ENCODE assay signal across 8 cellular contexts in the genomic region with DNA sequence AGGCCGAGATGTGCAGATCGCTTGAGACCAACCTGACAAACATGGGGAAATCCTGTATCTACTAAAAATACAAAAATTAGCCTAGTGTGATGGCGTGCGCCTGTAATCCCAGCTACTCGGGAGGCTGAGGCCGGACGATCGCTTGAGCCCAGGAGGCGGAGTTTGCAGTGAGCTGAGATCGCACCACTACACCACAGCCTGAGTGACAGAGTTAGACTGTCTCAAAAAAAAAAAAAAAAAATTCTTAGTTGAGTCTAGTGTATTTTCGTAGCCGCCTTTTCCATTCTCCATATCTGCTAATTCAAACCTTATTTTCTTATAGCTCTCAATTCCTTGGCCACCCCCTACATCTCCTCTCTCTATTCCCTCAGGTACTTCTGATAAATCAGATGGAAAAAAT. TPM values are rescaled to one million over a fixed set of nuclear protein-coding genes. Genes with fewer than 3 reads are reported as not detected.
DNase-seq lines count a peak whose midpoint lies in the region; ATAC-seq and TF ChIP-seq lines count a peak whose summit lies in the region.

No MANE protein-coding gene starts in this region.

- H3K4me3 ChIP-seq in CD4-positive, CD25-positive, alpha-beta regulatory T cell (ENCODE audit: low read depth, low read length) = peak overlapping the region; percentile 90
- H3K4me3 ChIP-seq in MM.1S (ENCODE audit: low read length) (peak overlapping the region; percentile 83), gastroesophageal sphincter (peak overlapping the region; percentile 73 to 93), gastrocnemius medialis (peak overlapping the region; percentile 81 to 95 (median 90))

- 21 to 57% methylated on average over 2 to 12 of the region's 12 CpGs for WGBS in gastroesophageal sphincter (ENCODE audit: low coverage in 1 of 2), 2 donors

- peaks cover 3% of the 10 kb centered on the region for H3K36me3 ChIP-seq in CD4-positive, CD25-positive, alpha-beta regulatory T cell (ENCODE audit: control insufficient read depth, insufficient read depth, low read length)
- H3K36me3 ChIP-seq in MM.1S (replicated peaks; ENCODE audit: insufficient read depth, low read length) (peaks cover 4% of the 10 kb centered on the region; the same call in 1 of the 2 replicates), gastroesophageal sphincter (peaks cover 0 to 2% of the 10 kb centered on the region in 2 donors), gastrocnemius medialis (peaks cover 0 to 2% of the 10 kb centered on the region in 2 donors)

- H3K9me3 Mint-ChIP-seq in CD4-positive, CD25-positive, alpha-beta regulatory T cell = no peaks in the 10 kb centered on the region
- H3K9me3 Mint-ChIP-seq in activated T-cell treated with anti-CD3 and anti-CD28 coated beads, Interleukin-2, amount 50 U/mL, for 72 hours = no peaks in the 10 kb centered on the region

- in situ Hi-C loops in gastrocnemius medialis (cut with MboI; ENCODE audit: low sequenced_read_pairs in 4 of 4) = loop anchor here in 3 of 4 donors (5.0 to 25.0 kb wide), 3 partner anchors 72 to 517 kb away; a partner anchor contains a TSS

- no peak for TF ChIP-seq EP300 in gastroesophageal sphincter (IDR thresholded peaks at IDR 0.05)

- peak overlapping the region; percentile 48 for H3K4me2 ChIP-seq in MM.1S (ENCODE audit: low read depth, low read length)

- peaks cover 25% of the 10 kb centered on the region; the same call in 1 of the 2 replicates for H4K20me1 ChIP-seq in MM.1S (ENCODE audit: insufficient read depth, low read length)

- TF ChIP-seq CTCF in MM.1S (IDR thresholded peaks at IDR 0.05; ENCODE audit: low read length) (no peak), gastroesophageal sphincter (IDR thresholded peaks at IDR 0.05) (no peak), gastrocnemius medialis (IDR thresholded peaks at IDR 0.05 in 4 of 5, conservative IDR thresholded peaks at IDR 0.05 in 1 of 5) (no peak)

- H3K9me3 ChIP-seq in CD4-positive, CD25-positive, alpha-beta regulatory T cell (ENCODE audit: control insufficient read depth in 2 of 2, low read length in 2 of 2) = no peaks in the 10 kb centered on the region
- H3K9me3 ChIP-seq in MM.1S (replicated peaks; ENCODE audit: insufficient read depth, low read length) (no peaks in the 10 kb centered on the region), gastroesophageal sphincter (no peaks in the 10 kb centered on the region), gastrocnemius medialis (no peaks in the 10 kb centered on the region)

- peaks cover 9% of the 10 kb centered on the region for H3K36me3 Mint-ChIP-seq in CD4-positive, CD25-positive, alpha-beta regulatory T cell
- peaks cover 12 to 31% of the 10 kb centered on the region in 2 donors for H3K36me3 Mint-ChIP-seq in activated T-cell treated with anti-CD3 and anti-CD28 coated beads, Interleukin-2, amount 50 U/mL, for 72 hours (ENCODE audit: insufficient read depth in 2 of 2)

- no peak for TF ChIP-seq POLR2A in gastroesophageal sphincter (IDR thresholded peaks at IDR 0.05)
- no peak for TF ChIP-seq POLR2A in gastrocnemius medialis (IDR thresholded peaks at IDR 0.05)

- H3K27me3 Mint-ChIP-seq in CD4-positive, CD25-positive, alpha-beta regulatory T cell = peaks cover 11% of the 10 kb centered on the region
- H3K27me3 Mint-ChIP-seq in activated T-cell treated with anti-CD3 and anti-CD28 coated beads, Interleukin-2, amount 50 U/mL, for 72 hours (ENCODE audit: low read depth) = no peaks in the 10 kb centered on the region

- H3K9ac ChIP-seq in MM.1S (ENCODE audit: low read length) = peak overlapping the region; percentile 96; the same call in 1 of the 2 replicates

- peak overlapping the region; percentile 97 to 100 (median 98) for H3K4me3 Mint-ChIP-seq in CD4-positive, CD25-positive, alpha-beta regulatory T cell
- H3K4me3 Mint-ChIP-seq in activated T-cell treated with anti-CD3 and anti-CD28 coated beads, Interleukin-2, amount 50 U/mL, for 72 hours = peak overlapping the region; percentile 99

- DNase-seq in CD4-positive, CD25-positive, alpha-beta regulatory T cell = peak in 2 of 3 donors; percentile 11 to 58
- DNase-seq in MM.1S = peak; percentile 56
- DNase-seq in activated T-cell treated with anti-CD3 and anti-CD28 coated beads, Interleukin-2, amount 50 U/mL, for 72 hours = peak; percentile 66 to 71
- DNase-seq in gastrocnemius medialis = no peak
- no peak for DNase-seq in 8988T

- no peak overlapping the region for H2AFZ ChIP-seq in MM.1S (ENCODE audit: low read length)

- no peaks in the 10 kb centered on the region for H3K27me3 ChIP-seq in CD4-positive, CD25-positive, alpha-beta regulatory T cell (ENCODE audit: control insufficient read depth, insufficient read depth, low read length)
- no peaks in the 10 kb centered on the region for H3K27me3 ChIP-seq in MM.1S (replicated peaks; ENCODE audit: insufficient read depth, low read length)
- no peaks in the 10 kb centered on the region for H3K27me3 ChIP-seq in gastroesophageal sphincter
- no peaks in the 10 kb centered on the region for H3K27me3 ChIP-seq in gastrocnemius medialis

- H3K79me2 ChIP-seq in MM.1S (ENCODE audit: low read length) = peaks cover 85% of the 10 kb centered on the region

- H3K9me2 ChIP-seq in MM.1S (replicated peaks; ENCODE audit: insufficient read depth, low read length) = no peaks in the 10 kb centered on the region

- H3F3A ChIP-seq in MM.1S (ENCODE audit: insufficient read depth, low read length) = peaks cover 21% of the 10 kb centered on the region

- no peak for ATAC-seq in CD4-positive, CD25-positive, alpha-beta regulatory T cell (ENCODE audit: low read depth in 2 of 2)
- ATAC-seq in activated T-cell treated with anti-CD3 and anti-CD28 coated beads, Interleukin-2, amount 50 U/mL, for 72 hours (replicated peaks in 1 of 2) = peak; percentile 11 to 14
- ATAC-seq in gastroesophageal sphincter (no peak), gastrocnemius medialis (no peak), HG03342 (IDR thresholded peaks at IDR 0.05; ENCODE audit: unreplicated experiment) (no peak), HG03135 (IDR thresholded peaks at IDR 0.05; ENCODE audit: unreplicated experiment) (no peak)

- peaks cover 70% of the 10 kb centered on the region for H3K4me1 ChIP-seq in CD4-positive, CD25-positive, alpha-beta regulatory T cell (ENCODE audit: control insufficient read depth, insufficient read depth, low read length, poor library complexity, severe bottlenecking)
- H3K4me1 ChIP-seq in MM.1S (ENCODE audit: low read length) (peaks cover 27% of the 10 kb centered on the region), gastroesophageal sphincter (peaks cover 0 to 71% (median 32%) of the 10 kb centered on the region in 3 donors), gastrocnemius medialis (peaks cover 41 to 53% of the 10 kb centered on the region in 2 donors)

- intact Hi-C loops in gastrocnemius medialis (cut with DNase I; ENCODE audit: low total_unique reads) = loop anchor here (2.0 to 5.0 kb wide), 2 partner anchors 322 to 543 kb away; a partner anchor contains a TSS

- peaks cover 30 to 79% (median 56%) of the 10 kb centered on the region in 4 donors for H3K4me1 Mint-ChIP-seq in CD4-positive, CD25-positive, alpha-beta regulatory T cell
- peaks cover 63% of the 10 kb centered on the region for H3K4me1 Mint-ChIP-seq in activated T-cell treated with anti-CD3 and anti-CD28 coated beads, Interleukin-2, amount 50 U/mL, for 72 hours (ENCODE audit: low read depth)

- peak overlapping the region; percentile 99 to 100 (median 99) for H3K27ac Mint-ChIP-seq in CD4-positive, CD25-positive, alpha-beta regulatory T cell
- H3K27ac Mint-ChIP-seq in activated T-cell treated with anti-CD3 and anti-CD28 coated beads, Interleukin-2, amount 50 U/mL, for 72 hours = peak overlapping the region; percentile 98

- peak overlapping the region; percentile 89 for H3K27ac ChIP-seq in CD4-positive, CD25-positive, alpha-beta regulatory T cell (ENCODE audit: insufficient read depth, low read length, poor library complexity, severe bottlenecking)
- H3K27ac ChIP-seq in MM.1S (ENCODE audit: low read length) = peak overlapping the region; percentile 83; the same call in 1 of the 2 replicates
- H3K27ac ChIP-seq in gastroesophageal sphincter = peak overlapping the region in 3 of 4 donors; percentile 87 to 91 (median 88)
- peak overlapping the region; percentile 81 to 94 (median 91) for H3K27ac ChIP-seq in gastrocnemius medialis

RNA-seq across cellular contexts. Expression of a gene that starts 1.0 kb away (rescaled TPM):
- total RNA-seq in CD4-positive, CD25-positive, alpha-beta regulatory T cell = 73.5 TPM
- 10 to 100 TPM; 52.9 to 83.6 (median 63.5) TPM for polyA plus RNA-seq in CD4-positive, CD25-positive, alpha-beta regulatory T cell
- total RNA-seq in activated T-cell treated with anti-CD3 and anti-CD28 coated beads, Interleukin-2, amount 50 U/mL, for 72 hours = 100 to 1,000 TPM; 115 to 135 TPM
- total RNA-seq in gastroesophageal sphincter = 100 to 1,000 TPM in 2 of 4 donors, 10 to 100 TPM in 2; 82.4 to 128 (median 110) TPM
- 10 to 100 TPM; 67.1 to 90.7 (median 84.1) TPM for total RNA-seq in gastrocnemius medialis

RNA-seq across cellular contexts. Expression of a gene that starts 2.3 kb away (rescaled TPM):
- 19.7 TPM for total RNA-seq in CD4-positive, CD25-positive, alpha-beta regulatory T cell
- polyA plus RNA-seq in CD4-positive, CD25-positive, alpha-beta regulatory T cell = 10 to 100 TPM; 25.7 to 27.7 (median 27.4) TPM
- total RNA-seq in activated T-cell treated with anti-CD3 and anti-CD28 coated beads, Interleukin-2, amount 50 U/mL, for 72 hours = 10 to 100 TPM; 32.1 to 34.1 TPM
- total RNA-seq in gastroesophageal sphincter = 10 to 100 TPM; 15.3 to 25.8 (median 21.0) TPM
- 10 to 100 TPM; 20.3 to 34.5 (median 23.2) TPM for total RNA-seq in gastrocnemius medialis

Comparison
In these comparisons a context has a peak if more than half of its experiments do, and no peak if none do; other contexts are left out.
1. ATAC-seq: peak in activated T-cell treated with anti-CD3 and anti-CD28 coated beads, Interleukin-2, amount 50 U/mL, for 72 hours (2 of 2); none in CD4-positive, CD25-positive, alpha-beta regulatory T cell (0 of 2), gastroesophageal sphincter (single experiment), gastrocnemius medialis (0 of 2), HG03342 (single experiment) and HG03135 (single experiment).
2. DNase-seq: peak in CD4-positive, CD25-positive, alpha-beta regulatory T cell (2 of 3), MM.1S (single experiment) and activated T-cell treated with anti-CD3 and anti-CD28 coated beads, Interleukin-2, amount 50 U/mL, for 72 hours (2 of 2); none in gastrocnemius medialis (0 of 2) and 8988T (single experiment).
3. Peak in every context shown above with its lines, with median percentiles within 50 percentile points of each other: H3K27ac ChIP-seq and H3K4me3 ChIP-seq.